Comparison of ENCODE assay signal across 19 cellular contexts in genomic region chr11:72705442-72706365, GRCh38. TPM values are rescaled to one million over a fixed set of nuclear protein-coding genes. Genes with fewer than 3 reads are reported as not detected.
DNase-seq lines count a peak whose midpoint lies in the region; ATAC-seq and TF ChIP-seq lines count a peak whose summit lies in the region.
"Had no signal": no experiment of that assay in that cellular context is flagged by ENCODE, and none has a peak within 500 bp of the region (broad histone marks: within the 10 kb centered on the region; RNA-seq: fewer than 3 reads in every experiment).

No MANE protein-coding gene starts in this region.

- no peak overlapping the region for H3K4me3 Mint-ChIP-seq in T-helper 1 cell treated with Interleukin-12 subunit alpha and Interleukin-12 subunit beta and Interleukin-4 antibody, amounts not matched to agents 30 μg/mL and 1 μg/mL, for 36 hours
- no peak overlapping the region for H3K4me3 Mint-ChIP-seq in central memory CD8-positive, alpha-beta T cell
- H3K4me3 Mint-ChIP-seq in naive thymus-derived CD4-positive, alpha-beta T cell: no peak overlapping the region
- H3K4me3 Mint-ChIP-seq: activated naive CD8-positive, alpha-beta T cell had no signal

- TF ChIP-seq CTCF in HEK293 (tag by site-specific recombination; IDR thresholded peaks at IDR 0.05): no peak

- no peaks in the 10 kb centered on the region for H3K27me3 Mint-ChIP-seq in T-helper 1 cell treated with Interleukin-12 subunit alpha and Interleukin-12 subunit beta and Interleukin-4 antibody, amounts not matched to agents 30 μg/mL and 1 μg/mL, for 36 hours (ENCODE audit: low read depth)
- H3K27me3 Mint-ChIP-seq in central memory CD8-positive, alpha-beta T cell: no peaks in the 10 kb centered on the region
- no peaks in the 10 kb centered on the region for H3K27me3 Mint-ChIP-seq in naive thymus-derived CD4-positive, alpha-beta T cell
- H3K27me3 Mint-ChIP-seq: activated naive CD8-positive, alpha-beta T cell had no signal

- H3K4me1 Mint-ChIP-seq in T-helper 1 cell treated with Interleukin-12 subunit alpha and Interleukin-12 subunit beta and Interleukin-4 antibody, amounts not matched to agents 30 μg/mL and 1 μg/mL, for 36 hours (ENCODE audit: low read depth): peaks cover 3% of the 10 kb centered on the region
- peaks cover 34% of the 10 kb centered on the region for H3K4me1 Mint-ChIP-seq in central memory CD8-positive, alpha-beta T cell
- H3K4me1 Mint-ChIP-seq in naive thymus-derived CD4-positive, alpha-beta T cell: peaks cover 0 to 13% (median 5%) of the 10 kb centered on the region in 7 donors

- peaks cover 0 to 86% of the 10 kb centered on the region in 2 experiments; a peak in 1 of 3 replicates for H3K36me3 ChIP-seq in HEK293 (ENCODE audit: control insufficient read depth in 2 of 2, insufficient read depth in 1 of 2, low read length in 2 of 2)
- H3K36me3 ChIP-seq in naive thymus-derived CD4-positive, alpha-beta T cell (ENCODE audit: control insufficient read depth in 2 of 3, insufficient read depth in 3 of 3, low read length in 3 of 3): peaks cover 15 to 99% (median 41%) of the 10 kb centered on the region in 3 experiments

- no peaks in the 10 kb centered on the region for H3K27me3 ChIP-seq in naive thymus-derived CD4-positive, alpha-beta T cell (ENCODE audit: control insufficient read depth in 2 of 2, insufficient read depth in 2 of 2, low read length in 2 of 2)
- H3K27me3 ChIP-seq: dorsolateral prefrontal cortex, heart left ventricle, tibial artery had no signal

- ATAC-seq in central memory CD8-positive, alpha-beta T cell (replicated peaks; ENCODE audit: extremely low read depth, poor library complexity, severe bottlenecking): no peak
- no peak for ATAC-seq in naive thymus-derived CD4-positive, alpha-beta T cell
- ATAC-seq: heart left ventricle had no signal

- POLR2A ChIA-PET in HEK293 (lab: Yijun Ruan, JAX): interaction anchor here (0.6 kb wide), 1 partner anchor 88 kb away, joined by 4 read pairs; the partner anchor contains the start of gene STARD10
- POLR2A ChIA-PET in naive thymus-derived CD4-positive, alpha-beta T cell (lab: Charles Lee): no interaction called here

- CTCF ChIA-PET in HEK293 (lab: Yijun Ruan, JAX): interaction anchor here (0.7 kb wide), 1 partner anchor 119 kb away, joined by 3 read pairs; no protein-coding TSS in a partner anchor
- CTCF ChIA-PET in naive thymus-derived CD4-positive, alpha-beta T cell (lab: Charles Lee): interaction anchor here (1.0 kb wide), 1 partner anchor 234 kb away, joined by 3 read pairs; no protein-coding TSS in a partner anchor

- H3K9me3 Mint-ChIP-seq in T-helper 1 cell treated with Interleukin-12 subunit alpha and Interleukin-12 subunit beta and Interleukin-4 antibody, amounts not matched to agents 30 μg/mL and 1 μg/mL, for 36 hours: no peaks in the 10 kb centered on the region
- no peaks in the 10 kb centered on the region for H3K9me3 Mint-ChIP-seq in central memory CD8-positive, alpha-beta T cell
- H3K9me3 Mint-ChIP-seq in naive thymus-derived CD4-positive, alpha-beta T cell: no peaks in the 10 kb centered on the region

- DNase-seq in T-helper 1 cell: no peak
- DNase-seq in central memory CD8-positive, alpha-beta T cell (ENCODE audit: low spot score in 2 of 2): no peak
- no peak for DNase-seq in naive thymus-derived CD4-positive, alpha-beta T cell
- no peak for DNase-seq in HuH-7 (ENCODE audit: low spot score)
- no peak for DNase-seq in stimulated activated CD4-positive, alpha-beta T cell treated with anti-CD3 and anti-CD28 coated beads, Interleukin-15, amount 100 ng/mL, for 24 hours
- DNase-seq in activated CD4-positive, CD25-positive, alpha-beta regulatory T cell treated with anti-CD3 and anti-CD28 coated beads, Interleukin-2, amount 50 U/mL, for 72 hours: no peak
- DNase-seq: 8988T; C1 segment of cervical spinal cord; DMS79 treated with DMSO at 0.1 percent for 48 hours; dorsolateral prefrontal cortex; heart left ventricle; NCI-H2081 treated with DMSO at 0.1 percent for 48 hours; stimulated activated CD4-positive, alpha-beta T cell treated with anti-CD3 and anti-CD28 coated beads, Interleukin-4, amount 100 ng/mL, for 24 hours; stimulated activated CD8-positive, alpha-beta memory T cell treated with anti-CD3 and anti-CD28 coated beads, Interleukin-4, amount 100 ng/mL, for 48 hours; tibial artery had no signal

- H3K27ac ChIP-seq in HEK293 (ENCODE audit: extremely low read depth, low read depth, low read length): no peak overlapping the region
- H3K27ac ChIP-seq in naive thymus-derived CD4-positive, alpha-beta T cell (ENCODE audit: low read depth, low read length): no peak overlapping the region
- H3K27ac ChIP-seq: parathyroid adenoma, tibial artery had no signal

- peaks cover 38% of the 10 kb centered on the region for H3K36me3 Mint-ChIP-seq in T-helper 1 cell treated with Interleukin-12 subunit alpha and Interleukin-12 subunit beta and Interleukin-4 antibody, amounts not matched to agents 30 μg/mL and 1 μg/mL, for 36 hours (ENCODE audit: low read depth)
- peaks cover 37% of the 10 kb centered on the region for H3K36me3 Mint-ChIP-seq in central memory CD8-positive, alpha-beta T cell (ENCODE audit: insufficient read depth)
- H3K36me3 Mint-ChIP-seq in naive thymus-derived CD4-positive, alpha-beta T cell: peaks cover 5 to 48% (median 21%) of the 10 kb centered on the region in 5 donors

- no peaks in the 10 kb centered on the region for H3K4me1 ChIP-seq in HEK293 (ENCODE audit: control insufficient read depth, insufficient read depth, low read length)
- no peaks in the 10 kb centered on the region for H3K4me1 ChIP-seq in naive thymus-derived CD4-positive, alpha-beta T cell (ENCODE audit: control insufficient read depth in 2 of 2, insufficient read depth in 2 of 2, low read length in 2 of 2)
- H3K4me1 ChIP-seq: parathyroid adenoma had no signal

- intact Hi-C loops in naive thymus-derived CD4-positive, alpha-beta T cell (cut with micrococcal nuclease): no loop called here

- no peaks in the 10 kb centered on the region for H3K9me3 ChIP-seq in HEK293 (ENCODE audit: control insufficient read depth, insufficient read depth, low read depth, low read length)
- H3K9me3 ChIP-seq in naive thymus-derived CD4-positive, alpha-beta T cell (ENCODE audit: control insufficient read depth in 2 of 3, low read length in 3 of 3): no peaks in the 10 kb centered on the region
- H3K9me3 ChIP-seq: heart left ventricle, tibial artery had no signal

- peak overlapping the region; percentile 7 for H3K27ac Mint-ChIP-seq in T-helper 1 cell treated with Interleukin-12 subunit alpha and Interleukin-12 subunit beta and Interleukin-4 antibody, amounts not matched to agents 30 μg/mL and 1 μg/mL, for 36 hours
- H3K27ac Mint-ChIP-seq in central memory CD8-positive, alpha-beta T cell (ENCODE audit: low read depth): peak overlapping the region; percentile 71
- peak overlapping the region in 5 of 9 donors; percentile 1 to 51 (median 27) for H3K27ac Mint-ChIP-seq in naive thymus-derived CD4-positive, alpha-beta T cell
- H3K27ac Mint-ChIP-seq: activated naive CD8-positive, alpha-beta T cell had no signal

- no peak overlapping the region for H3K4me3 ChIP-seq in HEK293 (ENCODE audit: low read depth, low read length)
- no peak overlapping the region for H3K4me3 ChIP-seq in naive thymus-derived CD4-positive, alpha-beta T cell (ENCODE audit: low read length)
- H3K4me3 ChIP-seq: dorsolateral prefrontal cortex, heart left ventricle, tibial artery had no signal

TF ChIP-seq in HEK293, 187 proteins besides CTCF, POLR2A, EP300 and RAD21:
- TF ChIP-seq ZIC2 (tag by site-specific recombination; IDR thresholded peaks at IDR 0.05): peak; percentile 74
- TF ChIP-seq GLIS1 (tag by site-specific recombination; IDR thresholded peaks at IDR 0.05): peak; percentile 86
- no peak for TF ChIP-seq ZNF558 (tag by site-specific recombination; IDR thresholded peaks at IDR 0.05)

RNA-seq across cellular contexts. Expression of gene PDE2A, which starts 31.5 kb away (rescaled TPM):
- 1 to 10 TPM in 4 of 5 experiments, under 1 TPM in 1; 0.97 to 9.0 (median 1.7) TPM for total RNA-seq in naive thymus-derived CD4-positive, alpha-beta T cell
- polyA plus RNA-seq in naive thymus-derived CD4-positive, alpha-beta T cell: not detected

RNA-seq across cellular contexts. Expression of gene ARAP1, which starts 46.5 kb away (rescaled TPM):
- total RNA-seq in naive thymus-derived CD4-positive, alpha-beta T cell: 100 to 1,000 TPM; 119 to 317 (median 156) TPM
- polyA plus RNA-seq in naive thymus-derived CD4-positive, alpha-beta T cell: 10 to 100 TPM; 30.4 to 55.3 TPM

Comparison
In these comparisons a context has a peak if more than half of its experiments do, and no peak if none do; other contexts are left out.
1. H3K27ac Mint-ChIP-seq: peak in every context shown above with its lines; median percentile 71 in central memory CD8-positive, alpha-beta T cell; 27 in naive thymus-derived CD4-positive, alpha-beta T cell; 7 in T-helper 1 cell treated with Interleukin-12 subunit alpha and Interleukin-12 subunit beta and Interleukin-4 antibody, amounts not matched to agents 30 μg/mL and 1 μg/mL, for 36 hours.